ENCODE assay signal across 13 cellular contexts in genomic region chr9:133116346-133117231, GRCh38. TPM values are rescaled to one million over a fixed set of nuclear protein-coding genes. Genes with fewer than 3 reads are reported as not detected.
DNase-seq lines count a peak whose midpoint lies in the region; ATAC-seq and TF ChIP-seq lines count a peak whose summit lies in the region.
"Had no signal": no experiment of that assay in that cellular context is flagged by ENCODE, and none has a peak within 500 bp of the region (broad histone marks: within the 10 kb centered on the region; RNA-seq: fewer than 3 reads in every experiment).

No MANE protein-coding gene starts in this region.

- peaks cover 8 to 13% (median 9%) of the 10 kb centered on the region in 3 donors for H3K27me3 Mint-ChIP-seq in CD14-positive monocyte (ENCODE audit: low read depth in 3 of 3)
- H3K27me3 Mint-ChIP-seq: progenitor cell of endocrine pancreas had no signal

- TF ChIP-seq CTCF in GM12865 (IDR thresholded peaks at IDR 0.05; ENCODE audit: insufficient read depth, low read depth, low read length, missing control alignments), result no peak
- TF ChIP-seq CTCF in WERI-Rb-1 (IDR thresholded peaks at IDR 0.05; ENCODE audit: low read depth, low read length), result no peak
- TF ChIP-seq CTCF in heart right ventricle (IDR thresholded peaks at IDR 0.05), result no peak
- no peak for TF ChIP-seq CTCF in CD14-positive monocyte (IDR thresholded peaks at IDR 0.05)

- peak overlapping the region in 3 of 7 donors; percentile 45 to 95 (median 79) for H3K27ac Mint-ChIP-seq in CD14-positive monocyte
- H3K27ac Mint-ChIP-seq: progenitor cell of endocrine pancreas had no signal

- intact Hi-C loops in heart right ventricle (cut with DNase I) (no loop called here), CD14-positive monocyte (cut with micrococcal nuclease) (no loop called here)

- H3K4me1 Mint-ChIP-seq in CD14-positive monocyte, result peaks cover 78% of the 10 kb centered on the region

- peaks cover 12 to 21% of the 10 kb centered on the region in 2 donors for H3K36me3 Mint-ChIP-seq in CD14-positive monocyte

- WGBS in heart right ventricle, 2 donors, result 77 to 79% methylated on average over 20 of the region's 20 CpGs

- ATAC-seq in heart right ventricle (no peak), HG02610 (IDR thresholded peaks at IDR 0.05; ENCODE audit: unreplicated experiment) (no peak)

- peaks cover 70 to 95% (median 92%) of the 10 kb centered on the region in 9 donors for H3K4me1 ChIP-seq in heart right ventricle

- H3K9me3 Mint-ChIP-seq in CD14-positive monocyte, result no peaks in the 10 kb centered on the region

- H3K9me3 ChIP-seq in WERI-Rb-1 (ENCODE audit: severe bottlenecking) (no peaks in the 10 kb centered on the region), heart right ventricle (no peaks in the 10 kb centered on the region)

- H3K4me3 Mint-ChIP-seq in CD14-positive monocyte, result no peak overlapping the region

- DNase-seq in GM12865 (ENCODE audit: low read depth), result no peak
- DNase-seq in WERI-Rb-1, result peak; percentile 9
- DNase-seq in heart right ventricle, result peak in 1 of 2 donors; percentile 16
- DNase-seq in stimulated activated naive CD4-positive, alpha-beta T cell treated with Interleukin-2 at 50 U/mL for 16 hours (lab: John Stamatoyannopoulos, UW), result no peak
- DNase-seq in CD14-positive monocyte (ENCODE audit: low spot score), result no peak
- DNase-seq in EL, result no peak
- DNase-seq: foreskin melanocyte, NCI-H2081 treated with DMSO at 0.1 percent for 48 hours had no signal

- no peak overlapping the region for H3K27ac ChIP-seq in WERI-Rb-1
- H3K27ac ChIP-seq in heart right ventricle, result peak overlapping the region in 8 of 10 donors; percentile 55 to 96 (median 80)
- H3K27ac ChIP-seq in skin epidermis, result peak overlapping the region in 17 of 21 experiments; percentile 8 to 97 (median 79)

- peak overlapping the region; percentile 59 for H3K4me3 ChIP-seq in GM12865 (ENCODE audit: low read depth, low read length)
- H3K4me3 ChIP-seq in WERI-Rb-1 (ENCODE audit: low read depth, low read length), result no peak overlapping the region
- no peak overlapping the region for H3K4me3 ChIP-seq in heart right ventricle
- H3K4me3 ChIP-seq in skin epidermis, result no peak overlapping the region
- H3K4me3 ChIP-seq: K562, lung had no signal

- H3K36me3 ChIP-seq in WERI-Rb-1, result peaks cover 6% of the 10 kb centered on the region
- H3K36me3 ChIP-seq in heart right ventricle, result peaks cover 0 to 16% (median 2%) of the 10 kb centered on the region in 9 donors

- no peaks in the 10 kb centered on the region for H3K27me3 ChIP-seq in WERI-Rb-1 (ENCODE audit: insufficient read depth, low read depth, severe bottlenecking)
- H3K27me3 ChIP-seq in heart right ventricle, result no peaks in the 10 kb centered on the region

RNA-seq across cellular contexts. Expression of gene RALGDS, which starts 4.5 kb away (rescaled TPM):
- total RNA-seq in heart right ventricle, result 10 to 100 TPM; 21.4 to 45.1 (median 28.1) TPM
- 10 to 100 TPM; 15.6 to 40.5 TPM for polyA plus RNA-seq in heart right ventricle
- 1 to 10 TPM; 3.5 to 4.2 TPM for polyA plus RNA-seq in CD14-positive monocyte

RNA-seq across cellular contexts. Expression of gene GBGT1, which starts 47.1 kb away (rescaled TPM):
- total RNA-seq in heart right ventricle, result 10 to 100 TPM in 3 of 10 donors, 1 to 10 TPM in 7; 2.5 to 14.7 (median 6.2) TPM
- polyA plus RNA-seq in heart right ventricle (10 to 100 TPM in 1 of 2 donors, 1 to 10 TPM in 1; 5.5 to 10.5 TPM), CD14-positive monocyte (1 to 10 TPM; 7.1 to 8.0 TPM)

RNA-seq across cellular contexts. Expression of gene CEL, which starts 54.8 kb away (rescaled TPM):
- 10 to 100 TPM in 1 of 10 donors, 1 to 10 TPM in 9; 1.9 to 10.1 (median 2.8) TPM for total RNA-seq in heart right ventricle
- polyA plus RNA-seq in heart right ventricle, result 1 to 10 TPM; 1.5 to 3.2 TPM
- not detected for polyA plus RNA-seq in CD14-positive monocyte
